ENCODE assay signal across 31 cellular contexts in genomic region chr5:33701251-33701650, GRCh38.
DNase-seq lines count a peak whose midpoint lies in the region; FAIRE-seq and TF ChIP-seq lines count a peak whose summit lies in the region.
"Had no signal": no experiment of that assay in that cellular context is flagged by ENCODE, and none has a peak within 500 bp of the region (broad histone marks: within the 10 kb centered on the region; RNA-seq: fewer than 3 reads in every experiment).

No MANE protein-coding gene starts in this region.

- H3K4me1 Mint-ChIP-seq in astrocyte (ENCODE audit: low read depth, unreplicated experiment), result peaks cover 27% of the 10 kb centered on the region
- H3K4me1 Mint-ChIP-seq in immature natural killer cell, result no peaks in the 10 kb centered on the region

- no peak overlapping the region for H3K9ac ChIP-seq in astrocyte (ENCODE audit: low read length)

- H2AFZ ChIP-seq in astrocyte (ENCODE audit: low read depth, low read length), result no peak overlapping the region

- H3K27me3 Mint-ChIP-seq in astrocyte (ENCODE audit: low read depth, unreplicated experiment), result no peaks in the 10 kb centered on the region
- H3K27me3 Mint-ChIP-seq in immature natural killer cell (ENCODE audit: low read depth in 3 of 3), result peaks cover 0 to 3% (median 0%) of the 10 kb centered on the region in 3 donors
- H3K27me3 Mint-ChIP-seq: progenitor cell of endocrine pancreas, type B pancreatic cell had no signal

- intact Hi-C loops in vagina (cut with DNase I), result no loop called here

- TF ChIP-seq POLR2A in vagina (IDR thresholded peaks at IDR 0.05), result no peak

- H3K27ac ChIP-seq in astrocyte (ENCODE audit: low read depth, low read length), result peak overlapping the region; percentile 1
- H3K27ac ChIP-seq in vagina, result no peak overlapping the region
- H3K27ac ChIP-seq: adrenal gland, C4-2B, coronary artery, gastrocnemius medialis, right lobe of liver, WERI-Rb-1 had no signal

- no peak overlapping the region for H3K4me2 ChIP-seq in astrocyte (ENCODE audit: low read length)

- TF ChIP-seq CTCF in astrocyte (IDR thresholded peaks at IDR 0.05; ENCODE audit: insufficient read depth, low read depth, low read length) (no peak), vagina (IDR thresholded peaks at IDR 0.05) (no peak)

- H3K27me3 ChIP-seq in astrocyte (ENCODE audit: insufficient read depth, low read length), result no peaks in the 10 kb centered on the region
- H3K27me3 ChIP-seq in vagina, result no peaks in the 10 kb centered on the region
- H3K27me3 ChIP-seq: adrenal gland, gastrocnemius medialis, right lobe of liver had no signal

- H3K9me3 ChIP-seq in astrocyte (ENCODE audit: insufficient read depth, low read depth, low read length) (no peaks in the 10 kb centered on the region), vagina (no peaks in the 10 kb centered on the region)
- H3K9me3 ChIP-seq: adrenal gland, gastrocnemius medialis, right lobe of liver had no signal

- H3K27ac Mint-ChIP-seq in astrocyte (ENCODE audit: unreplicated experiment), result peak overlapping the region; percentile 28
- no peak overlapping the region for H3K27ac Mint-ChIP-seq in immature natural killer cell
- H3K27ac Mint-ChIP-seq: progenitor cell of endocrine pancreas, type B pancreatic cell had no signal

- H3K4me1 ChIP-seq in astrocyte (ENCODE audit: insufficient read depth, low read length), result peaks cover 9% of the 10 kb centered on the region
- no peaks in the 10 kb centered on the region for H3K4me1 ChIP-seq in vagina
- H3K4me1 ChIP-seq: adrenal gland, gastrocnemius medialis, right lobe of liver had no signal

- H3K4me3 Mint-ChIP-seq in astrocyte (ENCODE audit: unreplicated experiment) (peak overlapping the region; percentile 42), immature natural killer cell (no peak overlapping the region)
- H3K4me3 Mint-ChIP-seq: type B pancreatic cell had no signal

- peak; percentile 71 for DNase-seq in AG20443 (ENCODE audit: low spot score)
- DNase-seq in HS-27A (ENCODE audit: low read depth), result peak; percentile 40
- peak; percentile 76 for DNase-seq in astrocyte (ENCODE audit: low read depth)
- peak; percentile 67 for DNase-seq in iris pigment epithelial cell (ENCODE audit: low read depth)
- DNase-seq in vagina (ENCODE audit: extremely low spot score in 2 of 2), result no peak
- DNase-seq in immature natural killer cell, result no peak
- no peak for DNase-seq in DMS153 (lab: John Stamatoyannopoulos, UW)
- DNase-seq in GM19238 (ENCODE audit: insufficient read length, low spot score), result no peak
- DNase-seq: ACHN; activated CD4-positive, alpha-beta T cell treated with anti-CD3 and anti-CD28 coated beads for 48 hours; activated naive CD4-positive, alpha-beta T cell treated with Interleukin-2 at 50 U/mL for 16 hours; activated T-cell treated with anti-CD3 and anti-CD28 coated beads, Interleukin-2, amount 50 U/mL, for 48 hours; adrenal gland; Calu3; DND-41; gastrocnemius medialis; hippocampal formation; NCI-H2029 treated with DMSO at 0.1 percent for 48 hours; NCI-H345; NCI-H774; right lobe of liver; Right ventricle myocardium superior; stimulated activated CD4-positive, alpha-beta T cell treated with anti-CD3 and anti-CD28 coated beads, Interleukin-12 subunit alpha, Interleukin-12 subunit beta, amount 100 ng/mL, for 4 hours; stimulated activated CD4-positive, alpha-beta T cell treated with anti-CD3 and anti-CD28 coated beads, Interleukin-4, amount 100 ng/mL, for 1 hour; WERI-Rb-1 had no signal

- H3K79me2 ChIP-seq in astrocyte (ENCODE audit: insufficient read depth, low read length), result peaks cover 28% of the 10 kb centered on the region

- H3K36me3 Mint-ChIP-seq in astrocyte (ENCODE audit: low read depth, unreplicated experiment) (peaks cover 6% of the 10 kb centered on the region), immature natural killer cell (no peaks in the 10 kb centered on the region)
- H3K36me3 Mint-ChIP-seq: type B pancreatic cell had no signal

- H4K20me1 ChIP-seq in astrocyte (ENCODE audit: insufficient read depth, low read length), result no peaks in the 10 kb centered on the region

- no peak overlapping the region for H3K4me3 ChIP-seq in astrocyte (ENCODE audit: insufficient read depth, low read depth, low read length)
- H3K4me3 ChIP-seq in vagina, result no peak overlapping the region
- H3K4me3 ChIP-seq: adrenal gland, coronary artery, gastrocnemius medialis, right lobe of liver had no signal

- H3K9me3 Mint-ChIP-seq in astrocyte (ENCODE audit: unreplicated experiment) (no peaks in the 10 kb centered on the region), immature natural killer cell (peaks cover 0 to 3% (median 0%) of the 10 kb centered on the region in 6 donors)

- no peak for FAIRE-seq in astrocyte (lab: Jason Lieb, UNC)
- FAIRE-seq: GM12892, H1 had no signal

- H3K36me3 ChIP-seq in astrocyte (ENCODE audit: insufficient read depth, low read length) (no peaks in the 10 kb centered on the region), vagina (no peaks in the 10 kb centered on the region)
- H3K36me3 ChIP-seq: adrenal gland, gastrocnemius medialis, right lobe of liver, WERI-Rb-1 had no signal

Comparison
In these comparisons a context has a peak if more than half of its experiments do, and no peak if none do; other contexts are left out.
1. DNase-seq: peak in AG20443 (single experiment), HS-27A (single experiment), astrocyte (single experiment) and iris pigment epithelial cell (single experiment); none in vagina (0 of 2), immature natural killer cell (0 of 3), DMS153 (single experiment) and GM19238 (single experiment).